Comparison of ENCODE assay signal across 30 cellular contexts in genomic region chrX:47247999-47248320, GRCh38. TPM values are rescaled to one million over a fixed set of nuclear protein-coding genes. Genes with fewer than 3 reads are reported as not detected.
DNase-seq lines count a peak whose midpoint lies in the region; ATAC-seq and TF ChIP-seq lines count a peak whose summit lies in the region.
"Had no signal": no experiment of that assay in that cellular context is flagged by ENCODE, and none has a peak within 500 bp of the region (broad histone marks: within the 10 kb centered on the region; RNA-seq: fewer than 3 reads in every experiment).

No MANE protein-coding gene starts in this region.

- H3K36me3 Mint-ChIP-seq in activated naive CD8-positive, alpha-beta T cell, result peaks cover 2% of the 10 kb centered on the region
- peaks cover 10% of the 10 kb centered on the region for H3K36me3 Mint-ChIP-seq in activated naive CD8-positive, alpha-beta T cell treated with anti-CD3 and anti-CD28 coated beads for 36 hours
- H3K36me3 Mint-ChIP-seq: activated naive CD4-positive, alpha-beta T cell treated with anti-CD3 and anti-CD28 coated beads, Interleukin-2, amount 50 U/mL, for 24 hours had no signal

- H3K27me3 ChIP-seq in PC-3 (ENCODE audit: low read length), result no peaks in the 10 kb centered on the region
- no peaks in the 10 kb centered on the region for H3K27me3 ChIP-seq in sigmoid colon
- H3K27me3 ChIP-seq in osteoblast (ENCODE audit: insufficient read depth, low read length), result no peaks in the 10 kb centered on the region
- H3K27me3 ChIP-seq: testis had no signal

- H3K4me1 Mint-ChIP-seq in activated naive CD8-positive, alpha-beta T cell (ENCODE audit: low read depth), result no peaks in the 10 kb centered on the region
- no peaks in the 10 kb centered on the region for H3K4me1 Mint-ChIP-seq in activated naive CD8-positive, alpha-beta T cell treated with anti-CD3 and anti-CD28 coated beads for 36 hours
- H3K4me1 Mint-ChIP-seq: activated naive CD4-positive, alpha-beta T cell treated with anti-CD3 and anti-CD28 coated beads, Interleukin-2, amount 50 U/mL, for 24 hours; immature natural killer cell had no signal

- H3K4me1 ChIP-seq in PC-3 (ENCODE audit: insufficient read depth, low read length) (peaks cover 18% of the 10 kb centered on the region), sigmoid colon (no peaks in the 10 kb centered on the region), osteoblast (ENCODE audit: insufficient read depth, low read length) (peaks cover 4% of the 10 kb centered on the region)
- H3K4me1 ChIP-seq: BLaER1 treated with 17β-estradiol and CSF1 and Interleukin-3, amounts not matched to agents 10 nM and 100 nM; left ventricle myocardium inferior; testis had no signal

- POLR2A ChIA-PET in PC-3 (lab: Charles Lee; ENCODE audit: unreplicated experiment), result no interaction called here

- TF ChIP-seq POLR2A in sigmoid colon (IDR thresholded peaks at IDR 0.05), result no peak

- peak overlapping the region; percentile 73 for H3K27ac Mint-ChIP-seq in activated naive CD8-positive, alpha-beta T cell
- no peak overlapping the region for H3K27ac Mint-ChIP-seq in activated naive CD8-positive, alpha-beta T cell treated with anti-CD3 and anti-CD28 coated beads for 36 hours
- H3K27ac Mint-ChIP-seq: HFFc6; T-helper 1 cell treated with Interleukin-12 subunit alpha and Interleukin-12 subunit beta and Interleukin-4 antibody, amounts not matched to agents 30 μg/mL and 1 μg/mL, for 36 hours had no signal

- H3K9me3 Mint-ChIP-seq in activated naive CD8-positive, alpha-beta T cell (ENCODE audit: low read depth), result no peaks in the 10 kb centered on the region
- no peaks in the 10 kb centered on the region for H3K9me3 Mint-ChIP-seq in activated naive CD8-positive, alpha-beta T cell treated with anti-CD3 and anti-CD28 coated beads for 36 hours
- H3K9me3 Mint-ChIP-seq: activated naive CD4-positive, alpha-beta T cell treated with anti-CD3 and anti-CD28 coated beads, Interleukin-2, amount 50 U/mL, for 24 hours; HFFc6; immature natural killer cell; T-helper 1 cell treated with Interleukin-12 subunit alpha and Interleukin-12 subunit beta and Interleukin-4 antibody, amounts not matched to agents 30 μg/mL and 1 μg/mL, for 36 hours had no signal

- no peak for ATAC-seq in PC-3
- no peak for ATAC-seq in GM21526 (IDR thresholded peaks at IDR 0.05; ENCODE audit: low FRiP score, unreplicated experiment)
- ATAC-seq: activated CD8-positive, alpha-beta memory T cell treated with anti-CD3 and anti-CD28 coated beads, Interleukin-2, amount 10 ng/mL, durations not matched to agents 7 days and 5 days had no signal

- WGBS in sigmoid colon, 2 donors, result 55 to 76% methylated on average over 13 of the region's 13 CpGs

- no peaks in the 10 kb centered on the region for H3K27me3 Mint-ChIP-seq in activated naive CD8-positive, alpha-beta T cell
- H3K27me3 Mint-ChIP-seq in activated naive CD8-positive, alpha-beta T cell treated with anti-CD3 and anti-CD28 coated beads for 36 hours, result no peaks in the 10 kb centered on the region
- H3K27me3 Mint-ChIP-seq: activated CD8-positive, alpha-beta memory T cell treated with anti-CD3 and anti-CD28 coated beads, Interleukin-2, amount 10 ng/mL, durations not matched to agents 7 days and 5 days; activated naive CD4-positive, alpha-beta T cell treated with anti-CD3 and anti-CD28 coated beads, Interleukin-2, amount 50 U/mL, for 24 hours had no signal

- peak overlapping the region; percentile 33; the same call in 1 of the 2 replicates for H3K4me2 ChIP-seq in PC-3 (ENCODE audit: low read length)
- no peak overlapping the region for H3K4me2 ChIP-seq in osteoblast (ENCODE audit: insufficient read depth, low read length)
- H3K4me2 ChIP-seq: BLaER1 treated with 17β-estradiol and CSF1 and Interleukin-3, amounts not matched to agents 10 nM and 100 nM; KMS-11; SK-N-SH had no signal

- H3K4me3 ChIP-seq in PC-3 (ENCODE audit: low read length) (no peak overlapping the region), sigmoid colon (no peak overlapping the region), osteoblast (ENCODE audit: insufficient read depth, low read length) (no peak overlapping the region)
- H3K4me3 ChIP-seq: BLaER1 treated with 17β-estradiol and CSF1 and Interleukin-3, amounts not matched to agents 10 nM and 100 nM; GM23248; left ventricle myocardium inferior; testis had no signal

- DNase-seq in activated naive CD8-positive, alpha-beta T cell treated with anti-CD3 and anti-CD28 coated beads for 36 hours, result no peak
- DNase-seq in PC-3, result no peak
- peak; percentile 13 for DNase-seq in left kidney (ENCODE audit: low read depth, low spot score)
- peak; percentile 45 for DNase-seq in sigmoid colon
- DNase-seq in OCI-M1 (lab: John Stamatoyannopoulos, UW), result no peak
- no peak for DNase-seq in osteoblast (ENCODE audit: insufficient read length, low spot score, missing footprints)
- DNase-seq: ACHN; activated CD8-positive, alpha-beta memory T cell treated with anti-CD3 and anti-CD28 coated beads, Interleukin-2, amount 10 ng/mL, durations not matched to agents 7 days and 5 days; aorta; caudate nucleus; GM23248; HFFc6; hippocampal formation; immature natural killer cell; left ventricle myocardium inferior; midbrain; MM.1S; NCI-H1417; NCI-H2081 treated with DMSO at 0.1 percent for 48 hours; right cardiac atrium; stimulated activated CD4-positive, alpha-beta T cell treated with anti-CD3 and anti-CD28 coated beads, Interleukin-4, amount 100 ng/mL, for 24 hours; stimulated activated naive CD4-positive, alpha-beta T cell; testis had no signal

- no peaks in the 10 kb centered on the region for H3F3A ChIP-seq in PC-3 (ENCODE audit: low read length, unreplicated experiment)

- H3K27ac ChIP-seq in PC-3 (ENCODE audit: low read length) (peak overlapping the region; percentile 88), sigmoid colon (no peak overlapping the region), osteoblast (ENCODE audit: low read depth, low read length) (no peak overlapping the region)
- H3K27ac ChIP-seq: BLaER1 treated with 17β-estradiol and CSF1 and Interleukin-3, amounts not matched to agents 10 nM and 100 nM; GM23248; KMS-11; left ventricle myocardium inferior; testis had no signal

- no peak overlapping the region for H3K4me3 Mint-ChIP-seq in activated naive CD8-positive, alpha-beta T cell
- no peak overlapping the region for H3K4me3 Mint-ChIP-seq in activated naive CD8-positive, alpha-beta T cell treated with anti-CD3 and anti-CD28 coated beads for 36 hours
- H3K4me3 Mint-ChIP-seq: activated CD8-positive, alpha-beta memory T cell treated with anti-CD3 and anti-CD28 coated beads, Interleukin-2, amount 10 ng/mL, durations not matched to agents 7 days and 5 days; activated naive CD4-positive, alpha-beta T cell treated with anti-CD3 and anti-CD28 coated beads, Interleukin-2, amount 50 U/mL, for 24 hours; HFFc6; immature natural killer cell; T-helper 1 cell treated with Interleukin-12 subunit alpha and Interleukin-12 subunit beta and Interleukin-4 antibody, amounts not matched to agents 30 μg/mL and 1 μg/mL, for 36 hours had no signal

- no peak overlapping the region for H2AFZ ChIP-seq in PC-3 (ENCODE audit: low read length)
- H2AFZ ChIP-seq in osteoblast (ENCODE audit: low read length), result no peak overlapping the region
- H2AFZ ChIP-seq: GM23248 had no signal

- H3K79me2 ChIP-seq in PC-3 (ENCODE audit: low read length) (no peaks in the 10 kb centered on the region), osteoblast (ENCODE audit: insufficient read depth, low read length) (no peaks in the 10 kb centered on the region)

- intact Hi-C loops in PC-3 (cut with micrococcal nuclease) (no loop called here), sigmoid colon (cut with DNase I) (no loop called here)

- H4K20me1 ChIP-seq in PC-3 (ENCODE audit: low read length) (no peaks in the 10 kb centered on the region), osteoblast (ENCODE audit: insufficient read depth, low read length) (no peaks in the 10 kb centered on the region)

- H3K9me2 ChIP-seq in PC-3 (replicated peaks; ENCODE audit: low read length), result no peaks in the 10 kb centered on the region
- H3K9me2 ChIP-seq: SK-N-SH had no signal

- H3K9me3 ChIP-seq in PC-3 (ENCODE audit: low read length) (no peaks in the 10 kb centered on the region), sigmoid colon (no peaks in the 10 kb centered on the region), osteoblast (ENCODE audit: low read depth, low read length) (no peaks in the 10 kb centered on the region)
- H3K9me3 ChIP-seq: left ventricle myocardium inferior, SK-N-SH, testis had no signal

- TF ChIP-seq CTCF in PC-3 (conservative IDR thresholded peaks at IDR 0.05; ENCODE audit: low read depth, low read length) (no peak), sigmoid colon (IDR thresholded peaks at IDR 0.05) (no peak), osteoblast (IDR thresholded peaks at IDR 0.05; ENCODE audit: extremely low read depth, low read depth, low read length) (no peak)

- BruUV-seq in PC-3 (replicated peaks; lab: Mats Ljungman, UMichigan), result no TSS peak

- H3K36me3 ChIP-seq in PC-3 (ENCODE audit: low read depth, low read length), result no peaks in the 10 kb centered on the region; the same call in 1 of the 2 replicates
- peaks cover 0 to 30% (median 3%) of the 10 kb centered on the region in 4 donors for H3K36me3 ChIP-seq in sigmoid colon
- peaks cover 23% of the 10 kb centered on the region for H3K36me3 ChIP-seq in osteoblast (ENCODE audit: insufficient read depth, low read length)

- CTCF ChIA-PET in PC-3 (lab: Charles Lee), result no interaction called here

- peak overlapping the region; percentile 68 for H3K9ac ChIP-seq in PC-3 (ENCODE audit: low read length)
- H3K9ac ChIP-seq: BLaER1 treated with 17β-estradiol and CSF1 and Interleukin-3, amounts not matched to agents 10 nM and 100 nM; GM23248; KMS-11; SK-N-SH had no signal

- TF ChIP-seq EP300 in sigmoid colon (IDR thresholded peaks at IDR 0.05), result no peak

RNA-seq across cellular contexts. Expression of gene USP11, which starts 15.2 kb away (rescaled TPM):
- total RNA-seq in activated naive CD8-positive, alpha-beta T cell treated with anti-CD3 and anti-CD28 coated beads for 36 hours, result 10 to 100 TPM; 45.3 to 49.5 TPM
- total RNA-seq in PC-3 (2014; rRNA removed) (31.3 and 37.3 TPM in 2 replicates), sigmoid colon (10 to 100 TPM; 18.9 to 37.7 (median 35.3) TPM), osteoblast (28.2 and 31.8 TPM in 2 replicates)
- polyA plus RNA-seq in sigmoid colon, result 10 to 100 TPM in 1 of 3 donors, 1 to 10 TPM in 2; 4.9 to 21.8 (median 6.6) TPM

RNA-seq across cellular contexts. Expression of gene CDK16, which starts 29.5 kb away (rescaled TPM):
- total RNA-seq in activated naive CD8-positive, alpha-beta T cell treated with anti-CD3 and anti-CD28 coated beads for 36 hours, result 10 to 100 TPM; 49.9 to 51.3 TPM
- 155 and 208 TPM in 2 replicates for total RNA-seq in PC-3 (2014; rRNA removed)
- 10 to 100 TPM; 43.8 to 55.9 (median 45.6) TPM for total RNA-seq in sigmoid colon
- 10 to 100 TPM; 35.4 to 64.6 (median 46.5) TPM for polyA plus RNA-seq in sigmoid colon
- total RNA-seq in osteoblast, result 61.2 and 65.4 TPM in 2 replicates

RNA-seq across cellular contexts. Expression of gene UBA1, which starts 54.3 kb away (rescaled TPM):
- 100 to 1,000 TPM; 219 to 227 TPM for total RNA-seq in activated naive CD8-positive, alpha-beta T cell treated with anti-CD3 and anti-CD28 coated beads for 36 hours
- 282 and 299 TPM in 2 replicates for total RNA-seq in PC-3 (2014; rRNA removed)
- 100 to 1,000 TPM in 1 of 4 donors, 10 to 100 TPM in 3; 74.9 to 112 (median 80.7) TPM for total RNA-seq in sigmoid colon
- 100 to 1,000 TPM in 1 of 3 donors, 10 to 100 TPM in 2; 72.7 to 126 (median 84.2) TPM for polyA plus RNA-seq in sigmoid colon
- 142 and 150 TPM in 2 replicates for total RNA-seq in osteoblast

Comparison
In these comparisons a context has a peak if more than half of its experiments do, and no peak if none do; other contexts are left out.
1. DNase-seq: peak in left kidney (single experiment) and sigmoid colon (single experiment); none in activated naive CD8-positive, alpha-beta T cell treated with anti-CD3 and anti-CD28 coated beads for 36 hours (single experiment), PC-3 (single experiment), OCI-M1 (single experiment) and osteoblast (single experiment).